19 cellular contexts compared by ENCODE assay signal in the genomic region with DNA sequence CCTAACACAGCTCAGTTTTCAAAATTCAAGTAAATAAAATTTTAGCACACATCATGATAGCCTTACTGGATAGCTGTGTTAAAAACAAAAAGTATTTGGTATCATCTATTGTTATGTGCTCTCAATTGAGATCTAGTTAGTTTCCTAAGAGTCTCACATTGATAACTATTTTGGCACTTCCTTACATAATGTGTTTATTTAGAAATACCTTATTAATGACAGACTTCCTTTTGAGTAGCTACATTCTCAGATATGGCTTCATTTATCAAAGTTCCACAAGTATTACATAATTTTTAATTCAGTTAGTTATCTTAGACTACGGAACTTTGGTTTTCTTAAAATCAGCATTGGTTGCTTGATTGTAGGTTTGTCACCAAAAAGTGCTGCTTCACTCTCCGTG. TPM values are rescaled to one million over a fixed set of nuclear protein-coding genes. Genes with fewer than 3 reads are reported as not detected.
"Had no signal": no experiment of that assay in that cellular context is flagged by ENCODE, and none has a peak within 500 bp of the region (broad histone marks: within the 10 kb centered on the region; RNA-seq: fewer than 3 reads in every experiment).

No MANE protein-coding gene starts in this region.

RNA-seq across cellular contexts. Expression of gene RPE65, which starts 26.9 kb away (rescaled TPM):
- total RNA-seq: activated CD4-positive, alpha-beta memory T cell treated with anti-CD3 and anti-CD28 coated beads for 36 hours; activated CD4-positive, alpha-beta T cell treated with anti-CD3 and anti-CD28 coated beads for 36 hours; activated CD4-positive, alpha-beta T cell treated with anti-CD3 and anti-CD28 coated beads, Interleukin-2, amount 10 ng/mL, durations not matched to agents 24 days and 14 days; activated CD8-positive, alpha-beta memory T cell treated with anti-CD3 and anti-CD28 coated beads for 36 hours; activated CD8-positive, alpha-beta memory T cell treated with anti-CD3 and anti-CD28 coated beads, Interleukin-2, amount 10 ng/mL, durations not matched to agents 7 days and 5 days; activated CD8-positive, alpha-beta T cell treated with anti-CD3 and anti-CD28 coated beads, Interleukin-2, amount 10 ng/mL, durations not matched to agents 7 days and 5 days; activated naive CD4-positive, alpha-beta T cell treated with anti-CD3 and anti-CD28 coated beads for 36 hours; activated naive CD8-positive, alpha-beta T cell treated with anti-CD3 and anti-CD28 coated beads for 36 hours; activated T-helper 1 cell treated with anti-CD3 and anti-CD28 coated beads, Interleukin-12 subunit alpha, Interleukin-12 subunit beta, Interleukin-2, Interleukin-4 antibody, amounts not matched to agents 30 ng/mL and 10 ng/mL and 1 ng/mL, durations not matched to agents 14 hours and 24 hours and 36 hours; activated T-helper 2 cell treated with anti-CD3 and anti-CD28 coated beads, Interferon-gamma antibody, Interleukin-2, Interleukin-4, amounts not matched to agents 10 μg/mL and 5 μg/mL and 100 μg/mL, durations not matched to agents 14 hours and 24 hours and 36 hours; adrenal gland; aorta; colonic mucosa; endodermal cell; esophagus squamous epithelium; fibroblast of lung; gastrocnemius medialis; heart left ventricle; T-helper 17 cell had no signal
- polyA plus RNA-seq: adrenal gland, aorta, fibroblast of lung, heart left ventricle had no signal
